Comparison of ENCODE assay signal across 10 cellular contexts in the genomic region with DNA sequence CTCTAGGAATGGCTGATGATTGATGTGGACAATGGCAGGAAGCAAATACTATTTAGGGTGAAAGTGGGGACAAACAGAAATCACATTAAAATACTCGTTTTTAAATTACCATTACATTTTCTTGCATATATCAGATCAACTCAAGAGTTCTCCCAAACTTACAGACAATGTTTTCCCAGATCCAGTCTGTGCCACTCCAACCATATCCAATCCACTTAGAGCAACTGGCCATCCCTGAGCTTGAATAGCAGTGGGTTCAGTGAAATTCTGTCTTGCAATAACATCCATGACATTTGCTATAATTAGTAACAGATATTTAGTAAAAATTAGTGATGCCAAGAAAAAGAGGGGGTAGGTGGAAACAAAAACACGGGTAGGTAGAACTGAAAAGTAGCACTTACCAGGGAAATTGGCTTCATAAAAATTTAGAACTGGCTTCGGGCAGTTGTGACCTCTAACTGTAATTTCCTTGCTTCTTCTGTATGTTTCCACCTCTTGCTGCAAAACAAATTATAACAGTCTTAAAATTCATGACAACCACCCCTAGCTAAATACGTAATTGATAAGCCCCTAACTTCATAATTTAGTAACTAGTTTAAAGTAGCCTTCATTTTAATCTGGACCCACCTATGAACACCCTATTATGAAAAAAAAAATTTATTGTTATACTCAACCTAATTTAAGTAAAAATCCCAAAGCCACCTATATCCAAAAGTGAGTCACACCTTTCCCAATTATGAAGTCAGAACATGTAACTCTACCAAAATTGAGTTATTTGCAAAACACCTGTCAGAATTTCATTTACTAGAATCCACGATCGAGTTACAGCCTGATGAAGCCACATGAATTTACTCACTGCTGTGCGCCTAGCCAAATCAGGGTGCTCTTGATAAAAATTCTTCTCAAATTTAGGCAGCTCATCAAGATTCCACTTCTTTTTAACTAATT. TPM values are rescaled to one million over a fixed set of nuclear protein-coding genes. Genes with fewer than 3 reads are reported as not detected.
DNase-seq lines count a peak whose midpoint lies in the region; ATAC-seq, FAIRE-seq and TF ChIP-seq lines count a peak whose summit lies in the region.
"Had no signal": no experiment of that assay in that cellular context is flagged by ENCODE, and none has a peak within 500 bp of the region (broad histone marks: within the 10 kb centered on the region; RNA-seq: fewer than 3 reads in every experiment).

No MANE protein-coding gene starts in this region.

- ATAC-seq in left ventricle myocardium superior (no peak), HG03159 (IDR thresholded peaks at IDR 0.05; ENCODE audit: unreplicated experiment) (no peak), esophagus mucosa (no peak), GM18511 (IDR thresholded peaks at IDR 0.05; ENCODE audit: unreplicated experiment) (no peak)

- H3K9me3 ChIP-seq in left ventricle myocardium inferior (replicated peaks) (no peaks in the 10 kb centered on the region), mononuclear cell (ENCODE audit: low read depth, low read length) (no peaks in the 10 kb centered on the region)

- peak overlapping the region; percentile 99 for H3K27ac ChIP-seq in left ventricle myocardium inferior (replicated peaks)

- no peak for FAIRE-seq in bronchial epithelial cell (lab: Jason Lieb, UNC)
- FAIRE-seq: islet of Langerhans had no signal

- H3K4me1 ChIP-seq in left ventricle myocardium inferior, result peaks cover 92% of the 10 kb centered on the region
- peaks cover 50% of the 10 kb centered on the region for H3K4me1 ChIP-seq in mononuclear cell (ENCODE audit: insufficient read depth, low read length)

- H3K27me3 ChIP-seq in left ventricle myocardium inferior (ENCODE audit: low read depth) (no peaks in the 10 kb centered on the region), bronchial epithelial cell (ENCODE audit: control insufficient read depth, insufficient read depth, low read length) (no peaks in the 10 kb centered on the region), mononuclear cell (ENCODE audit: insufficient read depth, low read length) (no peaks in the 10 kb centered on the region)

- DNase-seq in left ventricle myocardium inferior (no peak), left ventricle myocardium superior (no peak), bronchial epithelial cell (ENCODE audit: low read depth) (no peak), NCI-H2107 (lab: John Stamatoyannopoulos, UW) (no peak)
- DNase-seq: NCI-H2029 had no signal

- TF ChIP-seq CTCF in left ventricle myocardium inferior (IDR thresholded peaks at IDR 0.05; ENCODE audit: borderline replicate concordance), result no peak
- TF ChIP-seq CTCF in bronchial epithelial cell (IDR thresholded peaks at IDR 0.05; ENCODE audit: insufficient read depth, low read length, severe bottlenecking), result no peak

- H3K36me3 ChIP-seq in left ventricle myocardium inferior, result peaks cover 64% of the 10 kb centered on the region
- H3K36me3 ChIP-seq in bronchial epithelial cell (ENCODE audit: control insufficient read depth, insufficient read depth, low read length), result peaks cover 33% of the 10 kb centered on the region

- H3K4me3 ChIP-seq in left ventricle myocardium inferior (peak overlapping the region; percentile 86), bronchial epithelial cell (ENCODE audit: low read depth, low read length) (peak overlapping the region; percentile 61), mononuclear cell (ENCODE audit: low read length) (peak overlapping the region; percentile 100)

- intact Hi-C loops in left ventricle myocardium inferior (cut with micrococcal nuclease) (no loop called here), left ventricle myocardium superior (cut with micrococcal nuclease) (no loop called here)

RNA-seq across cellular contexts. Expression of a gene that starts 2.0 kb away (rescaled TPM):
- 326 TPM for total RNA-seq in left ventricle myocardium inferior
- 333 TPM for total RNA-seq in left ventricle myocardium superior
- total RNA-seq in bronchial epithelial cell, result 340 and 485 TPM in 2 replicates
- 1,862 TPM for total RNA-seq in mononuclear cell
- total RNA-seq in esophagus mucosa, result 351 TPM

RNA-seq across cellular contexts. Expression of a gene that starts 2.7 kb away (rescaled TPM):
- total RNA-seq in left ventricle myocardium inferior (10.1 TPM), left ventricle myocardium superior (11.1 TPM), bronchial epithelial cell (21.1 and 23.7 TPM in 2 replicates), mononuclear cell (194 TPM), esophagus mucosa (16.2 TPM)

RNA-seq across cellular contexts. Expression of a gene that starts 7.2 kb away (rescaled TPM):
- total RNA-seq in left ventricle myocardium inferior (9.7 TPM), left ventricle myocardium superior (5.9 TPM), bronchial epithelial cell (9.2 and 10.8 TPM in 2 replicates), mononuclear cell (17.2 TPM), esophagus mucosa (4.7 TPM)

RNA-seq across cellular contexts. Expression of a gene that starts 55.2 kb away (rescaled TPM):
- total RNA-seq in left ventricle myocardium inferior (2.5 TPM), left ventricle myocardium superior (3.4 TPM), bronchial epithelial cell (0.79 TPM in 1 of 2 replicates, not detected in the other), mononuclear cell (29.4 TPM), esophagus mucosa (3.5 TPM)
